Comparison of ENCODE assay signal across 20 cellular contexts in genomic region chr5:106849266-106849665, GRCh38.
A peak's percentile ranks its signal among the peaks of the same experiment; 100 is the strongest.
DNase-seq lines count a peak whose midpoint lies in the region; ATAC-seq, FAIRE-seq and TF ChIP-seq lines count a peak whose summit lies in the region.
"Had no signal": no experiment of that assay in that cellular context is flagged by ENCODE, and none has a peak within 500 bp of the region (broad histone marks: within the 10 kb centered on the region; RNA-seq: fewer than 3 reads in every experiment).

No MANE protein-coding gene starts in this region.

- no peaks in the 10 kb centered on the region for H3K9me3 ChIP-seq in kidney (ENCODE audit: control insufficient read depth in 1 of 2, low read length in 2 of 2)
- no peaks in the 10 kb centered on the region for H3K9me3 ChIP-seq in small intestine (ENCODE audit: control insufficient read depth, low read depth)
- H3K9me3 ChIP-seq: BE2C, MG63 had no signal

- no peak overlapping the region for H3K9ac ChIP-seq in kidney (ENCODE audit: low read length in 2 of 2)

- H3K27ac ChIP-seq in kidney (ENCODE audit: low read depth in 2 of 2, low read length in 2 of 2): no peak overlapping the region
- no peak overlapping the region for H3K27ac ChIP-seq in small intestine (ENCODE audit: low read depth in 1 of 2, low read length in 1 of 2)
- H3K27ac ChIP-seq: 22Rv1 had no signal

- no peaks in the 10 kb centered on the region for H3K36me3 Mint-ChIP-seq in activated T-helper 17 cell treated with anti-CD3 and anti-CD28 coated beads, Interleukin-2, amount 50 U/mL, for 72 hours (ENCODE audit: low read depth)

- no peak for TF ChIP-seq CTCF in kidney (IDR thresholded peaks at IDR 0.05; ENCODE audit: borderline replicate concordance, extremely low read depth, insufficient read depth)

- H3K27me3 Mint-ChIP-seq in activated T-helper 17 cell treated with anti-CD3 and anti-CD28 coated beads, Interleukin-2, amount 50 U/mL, for 72 hours: no peaks in the 10 kb centered on the region
- H3K27me3 Mint-ChIP-seq: CD4-positive, alpha-beta T cell had no signal

- intact Hi-C loops in kidney (cut with DNase I): no loop called here

- WGBS in small intestine, 3 donors: 13 to 33% (median 32%) methylated on average over 3 of the region's 3 CpGs

- H3K4me3 ChIP-seq in kidney (ENCODE audit: low read length in 2 of 2) (no peak overlapping the region), small intestine (ENCODE audit: low read depth in 1 of 2, low read length in 2 of 2) (no peak overlapping the region)
- H3K4me3 ChIP-seq: GM12878, GM23338, MG63 had no signal

- DNase-seq in NCI-H1417 (lab: John Stamatoyannopoulos, UW): peak in 2 of 3 experiments; percentile 20 to 22
- no peak for DNase-seq in NCI-H1417 treated with DMSO at 0.1 percent for 48 hours (lab: John Stamatoyannopoulos, UW)
- DNase-seq in NCI-H748 treated with DMSO at 0.1 percent for 48 hours (lab: John Stamatoyannopoulos, UW): peak; percentile 62
- DNase-seq in kidney: no peak
- DNase-seq in small intestine: no peak
- no peak for DNase-seq in NCI-H226
- DNase-seq: BE2C; CD4-positive, alpha-beta T cell; GDM1; MG63; NCI-H1092 treated with DMSO at 0.1 percent for 48 hours; NCI-H524; RPMI8226; SIG-M5 had no signal

- H3K4me1 ChIP-seq in kidney (ENCODE audit: control insufficient read depth in 1 of 2, insufficient read depth in 1 of 2, low read depth in 1 of 2, low read length in 2 of 2): peaks cover 0 to 6% of the 10 kb centered on the region in 2 donors
- no peaks in the 10 kb centered on the region for H3K4me1 ChIP-seq in small intestine (ENCODE audit: control insufficient read depth in 2 of 2, insufficient read depth in 1 of 2, low read depth in 1 of 2, low read length in 1 of 2)
- H3K4me1 ChIP-seq: BE2C had no signal

- ATAC-seq in activated T-helper 17 cell treated with anti-CD3 and anti-CD28 coated beads, Interleukin-2, amount 50 U/mL, for 72 hours (replicated peaks): no peak
- ATAC-seq in GM19351 (IDR thresholded peaks at IDR 0.05; ENCODE audit: unreplicated experiment): no peak
- ATAC-seq: GM12878, GM23338 had no signal

- H3K4me1 Mint-ChIP-seq in activated T-helper 17 cell treated with anti-CD3 and anti-CD28 coated beads, Interleukin-2, amount 50 U/mL, for 72 hours: no peaks in the 10 kb centered on the region

- FAIRE-seq in kidney (lab: Jason Lieb, UNC) (peak; percentile 95), small intestine (lab: Jason Lieb, UNC) (peak; percentile 19)
- FAIRE-seq: D721Med, GM12878 had no signal

- no peak overlapping the region for H3K4me3 Mint-ChIP-seq in activated T-helper 17 cell treated with anti-CD3 and anti-CD28 coated beads, Interleukin-2, amount 50 U/mL, for 72 hours
- H3K4me3 Mint-ChIP-seq: CD4-positive, alpha-beta T cell; GM23338 had no signal

- H3K27me3 ChIP-seq in small intestine (ENCODE audit: control insufficient read depth in 2 of 2, insufficient read depth in 2 of 2, low read length in 2 of 2): no peaks in the 10 kb centered on the region
- H3K27me3 ChIP-seq: BE2C, MG63 had no signal

- H3K9me3 Mint-ChIP-seq in activated T-helper 17 cell treated with anti-CD3 and anti-CD28 coated beads, Interleukin-2, amount 50 U/mL, for 72 hours: no peaks in the 10 kb centered on the region

- no peaks in the 10 kb centered on the region for H3K36me3 ChIP-seq in kidney (ENCODE audit: control insufficient read depth in 1 of 2, insufficient read depth in 2 of 2, low read length in 2 of 2)
- no peaks in the 10 kb centered on the region for H3K36me3 ChIP-seq in small intestine (ENCODE audit: control insufficient read depth in 2 of 2, insufficient read depth in 2 of 2, low read length in 2 of 2)
- H3K36me3 ChIP-seq: BE2C, MG63 had no signal

- no peak overlapping the region for H3K27ac Mint-ChIP-seq in activated T-helper 17 cell treated with anti-CD3 and anti-CD28 coated beads, Interleukin-2, amount 50 U/mL, for 72 hours
- H3K27ac Mint-ChIP-seq: CD4-positive, alpha-beta T cell; GM23338 had no signal

Comparison
In these comparisons a context has a peak if more than half of its experiments do, and no peak if none do; other contexts are left out.
1. DNase-seq: peak in NCI-H1417 (2 of 3) and NCI-H748 treated with DMSO at 0.1 percent for 48 hours (single experiment); none in NCI-H1417 treated with DMSO at 0.1 percent for 48 hours (single experiment), kidney (single experiment), small intestine (single experiment) and NCI-H226 (single experiment).